In genomic region chr5:76729373-76730290, GRCh38 we compare ENCODE assay signal across 17 cellular contexts. TPM values are rescaled to one million over a fixed set of nuclear protein-coding genes. Genes with fewer than 3 reads are reported as not detected.
A peak's percentile ranks its signal among the peaks of the same experiment; 100 is the strongest.
DNase-seq lines count a peak whose midpoint lies in the region; ATAC-seq, FAIRE-seq and TF ChIP-seq lines count a peak whose summit lies in the region.
"Had no signal": no experiment of that assay in that cellular context is flagged by ENCODE, and none has a peak within 500 bp of the region (broad histone marks: within the 10 kb centered on the region; RNA-seq: fewer than 3 reads in every experiment).

No MANE protein-coding gene starts in this region.

- H3K9me3 ChIP-seq in CD8-positive, alpha-beta T cell (ENCODE audit: low read length): no peaks in the 10 kb centered on the region
- H3K9me3 ChIP-seq in GM12878 (replicated peaks; ENCODE audit: control insufficient read depth, insufficient read depth, low read length) (peaks cover 20% of the 10 kb centered on the region), sigmoid colon (peaks cover 5 to 12% (median 8%) of the 10 kb centered on the region in 4 donors)

- intact Hi-C loops in CD8-positive, alpha-beta T cell (cut with DNase I, micrococcal nuclease): loop anchor here in 1 of 2 experiments (10.0 kb wide), 1 partner anchor 405 kb away; no protein-coding TSS in a partner anchor
- intact Hi-C loops in GM12878 (cut with micrococcal nuclease; ENCODE audit: unreplicated experiment): loop anchor here (10.0 kb wide), 1 partner anchor 325 kb away; the partner anchor contains the start of gene IQGAP2
- intact Hi-C loops in sigmoid colon (cut with DNase I): no loop called here

- CTCF ChIA-PET in CD8-positive, alpha-beta T cell (lab: Charles Lee): interaction anchor here (0.7 to 2.1 kb wide), 4 partner anchors 9 to 45 kb away, joined by 3 to 10 read pairs (median 4); no protein-coding TSS in a partner anchor
- CTCF ChIA-PET in GM12878 (lab: Yijun Ruan, JAX): interaction anchor here (1.1 to 1.6 kb wide), 2 partner anchors 10 to 44 kb away, joined by 4 to 5 read pairs; no protein-coding TSS in a partner anchor

- no peak for TF ChIP-seq RAD21 in GM12878 (IDR thresholded peaks at IDR 0.05; ENCODE audit: insufficient read depth, low read depth, low read length)

- H3K4me3 Mint-ChIP-seq in CD8-positive, alpha-beta T cell: no peak overlapping the region
- peak overlapping the region; percentile 68 for H3K4me3 Mint-ChIP-seq in endothelial cell (ENCODE audit: unreplicated experiment)
- H3K4me3 Mint-ChIP-seq in natural killer cell treated with Interleukin-12 subunit alpha and Interleukin-12 subunit beta and Interleukin-15 and Interleukin-18, amount 100 ng/mL, for 72 hours: no peak overlapping the region
- H3K4me3 Mint-ChIP-seq: CD4-positive, CD25-positive, alpha-beta regulatory T cell; HFFc6 had no signal

- no TSS peak for BruUV-seq in GM12878 (replicated peaks; lab: Mats Ljungman, UMichigan)

- peaks cover 28% of the 10 kb centered on the region for H3K4me1 Mint-ChIP-seq in CD8-positive, alpha-beta T cell (ENCODE audit: low read depth)
- H3K4me1 Mint-ChIP-seq in endothelial cell (ENCODE audit: unreplicated experiment): peaks cover 11% of the 10 kb centered on the region
- peaks cover 42 to 62% of the 10 kb centered on the region in 2 donors for H3K4me1 Mint-ChIP-seq in natural killer cell treated with Interleukin-12 subunit alpha and Interleukin-12 subunit beta and Interleukin-15 and Interleukin-18, amount 100 ng/mL, for 72 hours (ENCODE audit: low read depth in 2 of 2)

- DNase-seq in CD8-positive, alpha-beta T cell: no peak
- DNase-seq in GM12878 (ENCODE audit: low read depth, low spot score) (no peak), endothelial cell (ENCODE audit: low spot score) (no peak), sigmoid colon (no peak)
- no peak for DNase-seq in natural killer cell treated with Interleukin-12 subunit alpha and Interleukin-12 subunit beta and Interleukin-15 and Interleukin-18, amount 100 ng/mL, for 72 hours (ENCODE audit: low spot score)
- no peak for DNase-seq in activated effector memory CD4-positive, alpha-beta T cell treated with anti-CD3 and anti-CD28 coated beads, Interleukin-2, amount 50 U/mL, for 16 hours
- DNase-seq: ACHN; CD4-positive, CD25-positive, alpha-beta regulatory T cell; DMS79; HFFc6 had no signal

- no peak overlapping the region for H2AFZ ChIP-seq in GM12878 (ENCODE audit: control insufficient read depth, low read depth, low read length)

- POLR2A ChIA-PET in CD8-positive, alpha-beta T cell (lab: Charles Lee): interaction anchor here (1.4 kb wide), 1 partner anchor 10 kb away, joined by 4 read pairs; no protein-coding TSS in a partner anchor
- POLR2A ChIA-PET in GM12878 (lab: Charles Lee): no interaction called here

- H3K9me3 Mint-ChIP-seq in CD8-positive, alpha-beta T cell: peaks cover 20% of the 10 kb centered on the region
- no peaks in the 10 kb centered on the region for H3K9me3 Mint-ChIP-seq in endothelial cell (ENCODE audit: unreplicated experiment)
- H3K9me3 Mint-ChIP-seq in natural killer cell treated with Interleukin-12 subunit alpha and Interleukin-12 subunit beta and Interleukin-15 and Interleukin-18, amount 100 ng/mL, for 72 hours: peaks cover 18% of the 10 kb centered on the region

- no peaks in the 10 kb centered on the region for H3K36me3 ChIP-seq in CD8-positive, alpha-beta T cell (ENCODE audit: insufficient read depth, low read length)
- H3K36me3 ChIP-seq in GM12878 (ENCODE audit: control insufficient read depth in 2 of 2, insufficient read depth in 2 of 2, low read length in 1 of 2) (no peaks in the 10 kb centered on the region), sigmoid colon (peaks cover 0 to 9% (median 0%) of the 10 kb centered on the region in 4 donors)

- no peak overlapping the region for H3K4me3 ChIP-seq in CD8-positive, alpha-beta T cell (ENCODE audit: low read depth, low read length)
- H3K4me3 ChIP-seq in GM12878: no peak overlapping the region
- no peak overlapping the region for H3K4me3 ChIP-seq in sigmoid colon
- H3K4me3 ChIP-seq: BLaER1 treated with 17β-estradiol and CSF1 and Interleukin-3, amounts not matched to agents 10 nM and 100 nM; HAP-1 had no signal

- TF ChIP-seq EP300 in GM12878 (IDR thresholded peaks at IDR 0.05; ENCODE audit: borderline replicate concordance in 1 of 2, control insufficient read depth in 1 of 2, low read depth in 2 of 2, low read length in 2 of 2) (no peak), sigmoid colon (IDR thresholded peaks at IDR 0.05) (no peak)

- in situ Hi-C loops in GM12878 (cut with MboI): no loop called here

- H3K4me2 ChIP-seq in GM12878 (ENCODE audit: control insufficient read depth, insufficient read depth): no peak overlapping the region
- H3K4me2 ChIP-seq: BLaER1 treated with 17β-estradiol and CSF1 and Interleukin-3, amounts not matched to agents 10 nM and 100 nM had no signal

- H3K27ac Mint-ChIP-seq in CD8-positive, alpha-beta T cell: peak overlapping the region; percentile 1
- H3K27ac Mint-ChIP-seq in endothelial cell (ENCODE audit: unreplicated experiment): no peak overlapping the region
- peak overlapping the region; percentile 46 to 85 for H3K27ac Mint-ChIP-seq in natural killer cell treated with Interleukin-12 subunit alpha and Interleukin-12 subunit beta and Interleukin-15 and Interleukin-18, amount 100 ng/mL, for 72 hours
- H3K27ac Mint-ChIP-seq: HFFc6 had no signal

- WGBS in GM12878 (ENCODE audit: insufficient coverage, insufficient replicate concordance, low lambda C conversion rate, missing lambda C conversion rate): 83% methylated on average over 5 of the region's 5 CpGs
- 46 to 77% methylated on average over 5 of the region's 5 CpGs for WGBS in sigmoid colon, 2 donors

- SMC1A ChIA-PET in GM12878 (lab: Charles Lee; ENCODE audit: uncharacterized antibody, unreplicated experiment): interaction anchor here (1.7 to 1.9 kb wide), 3 partner anchors 8 to 15 kb away, joined by 5 to 6 read pairs (median 5); no protein-coding TSS in a partner anchor

- no peak for TF ChIP-seq CTCF in CD8-positive, alpha-beta T cell (IDR thresholded peaks at IDR 0.05)
- TF ChIP-seq CTCF in GM12878 (IDR thresholded peaks at IDR 0.05 in 2 of 3, conservative IDR thresholded peaks at IDR 0.05 in 1 of 3; ENCODE audit: control insufficient read depth in 2 of 3, extremely low read depth in 1 of 3, insufficient read depth in 1 of 3, low read depth in 3 of 3, low read length in 3 of 3): no peak
- TF ChIP-seq CTCF in endothelial cell (IDR thresholded peaks at IDR 0.05; ENCODE audit: unreplicated experiment): no peak
- no peak for TF ChIP-seq CTCF in sigmoid colon (IDR thresholded peaks at IDR 0.05)

- H3K27me3 ChIP-seq in CD8-positive, alpha-beta T cell (ENCODE audit: insufficient read depth, low read length): no peaks in the 10 kb centered on the region
- H3K27me3 ChIP-seq in GM12878 (replicated peaks in 1 of 2; ENCODE audit: control insufficient read depth in 2 of 2, insufficient read depth in 2 of 2, low read length in 1 of 2): no peaks in the 10 kb centered on the region
- no peaks in the 10 kb centered on the region for H3K27me3 ChIP-seq in sigmoid colon
- H3K27me3 ChIP-seq: BLaER1 treated with 17β-estradiol and CSF1 and Interleukin-3, amounts not matched to agents 10 nM and 100 nM had no signal

- no peak for ATAC-seq in CD8-positive, alpha-beta T cell
- no peak for ATAC-seq in GM12878
- no peak for ATAC-seq in natural killer cell treated with Interleukin-12 subunit alpha and Interleukin-12 subunit beta and Interleukin-15 and Interleukin-18, amount 100 ng/mL, for 72 hours
- no peak for ATAC-seq in HG03432 (IDR thresholded peaks at IDR 0.05; ENCODE audit: unreplicated experiment)
- ATAC-seq: HepG2 had no signal

- H3K79me2 ChIP-seq in GM12878 (ENCODE audit: control insufficient read depth, insufficient read depth, low read length): no peaks in the 10 kb centered on the region

- H3K27ac ChIP-seq in CD8-positive, alpha-beta T cell (ENCODE audit: low read depth, low read length): no peak overlapping the region
- H3K27ac ChIP-seq in GM12878 (ENCODE audit: control insufficient read depth, insufficient read depth) (no peak overlapping the region), sigmoid colon (no peak overlapping the region)
- H3K27ac ChIP-seq: BLaER1 treated with 17β-estradiol and CSF1 and Interleukin-3, amounts not matched to agents 10 nM and 100 nM had no signal

- FAIRE-seq in GM12878 (lab: Jason Lieb, UNC): no peak
- FAIRE-seq: GM12891, H1, HepG2, HTR-8/SVneo had no signal

- H3K4me1 ChIP-seq in CD8-positive, alpha-beta T cell (ENCODE audit: insufficient read depth, low read length): no peaks in the 10 kb centered on the region
- H3K4me1 ChIP-seq in GM12878 (ENCODE audit: control insufficient read depth, insufficient read depth, low read length): peaks cover 15% of the 10 kb centered on the region
- no peaks in the 10 kb centered on the region for H3K4me1 ChIP-seq in sigmoid colon
- H3K4me1 ChIP-seq: BLaER1 treated with 17β-estradiol and CSF1 and Interleukin-3, amounts not matched to agents 10 nM and 100 nM; HAP-1 had no signal

- H4K20me1 ChIP-seq in GM12878 (ENCODE audit: control insufficient read depth, insufficient read depth): no peaks in the 10 kb centered on the region
- H4K20me1 ChIP-seq: BLaER1 treated with 17β-estradiol and CSF1 and Interleukin-3, amounts not matched to agents 10 nM and 100 nM had no signal

- H3K36me3 Mint-ChIP-seq in CD8-positive, alpha-beta T cell: peaks cover 8% of the 10 kb centered on the region
- H3K36me3 Mint-ChIP-seq in endothelial cell (ENCODE audit: low read depth, unreplicated experiment): peaks cover 60% of the 10 kb centered on the region
- H3K36me3 Mint-ChIP-seq in natural killer cell treated with Interleukin-12 subunit alpha and Interleukin-12 subunit beta and Interleukin-15 and Interleukin-18, amount 100 ng/mL, for 72 hours: peaks cover 34% of the 10 kb centered on the region

- H3K9ac ChIP-seq in GM12878 (ENCODE audit: control insufficient read depth, insufficient read depth, low read length): no peak overlapping the region
- H3K9ac ChIP-seq: BLaER1 treated with 17β-estradiol and CSF1 and Interleukin-3, amounts not matched to agents 10 nM and 100 nM had no signal

- H3K27me3 Mint-ChIP-seq in CD8-positive, alpha-beta T cell (ENCODE audit: low read depth): no peaks in the 10 kb centered on the region
- H3K27me3 Mint-ChIP-seq in endothelial cell (ENCODE audit: unreplicated experiment): peaks cover 5% of the 10 kb centered on the region
- H3K27me3 Mint-ChIP-seq in natural killer cell treated with Interleukin-12 subunit alpha and Interleukin-12 subunit beta and Interleukin-15 and Interleukin-18, amount 100 ng/mL, for 72 hours: no peaks in the 10 kb centered on the region
- H3K27me3 Mint-ChIP-seq: CD4-positive, CD25-positive, alpha-beta regulatory T cell had no signal

- RAD21 ChIA-PET in GM12878 (lab: Charles Lee; ENCODE audit: unreplicated experiment): no interaction called here

- TF ChIP-seq POLR2A in GM12878 (IDR thresholded peaks at IDR 0.05; ENCODE audit: low read depth, low read length) (no peak), sigmoid colon (IDR thresholded peaks at IDR 0.05) (no peak)

RNA-seq across cellular contexts. Expression of gene F2R, which starts 13.7 kb away (rescaled TPM):
- 10 to 100 TPM; 10.7 to 12.7 TPM for total RNA-seq in CD8-positive, alpha-beta T cell
- 103 and 104 TPM in 2 replicates for total RNA-seq in GM12878 (2013; cell fraction: nucleolus; rRNA removed)
- 5.8 and 7.2 TPM in 2 replicates for total RNA-seq in GM12878 (2014; rRNA removed)
- 6.0 and 6.4 TPM in 2 replicates for total RNA-seq in GM12878 (2014; rRNA removed; fragmentation: Illumina TruSeq; extraction: Trizol)
- total RNA-seq in GM12878 (2021): 7.3 and 7.4 TPM in 2 replicates
- polyA plus RNA-seq in GM12878 (2011; ENCODE audit: low read depth): 1.9 TPM
- polyA plus RNA-seq in GM12878 (2011; rRNA removed): 74.6 and 75.4 TPM in 2 replicates
- polyA plus RNA-seq in GM12878 (2011; cell fraction: cytosol; rRNA removed): 78.9 and 79.2 TPM in 2 replicates
- 21.8 and 24.3 TPM in 2 replicates for polyA plus RNA-seq in GM12878 (2011; cell fraction: nucleus; rRNA removed)
- polyA plus RNA-seq in GM12878 (2012): 2.6 and 3.3 TPM in 2 replicates
- 8.9 and 9.2 TPM in 2 replicates for polyA plus RNA-seq in GM12878 (2014; fragmentation: Illumina TruSeq; extraction: Trizol)
- polyA plus RNA-seq in GM12878 (2014; fragmentation: Nextera tagmentation; extraction: Ambion mirVana): 1 to 10 TPM; 1.8 to 2.4 TPM
- 7.4 and 8.8 TPM in 2 replicates for polyA plus RNA-seq in GM12878 (2014; rRNA removed)
- 10 to 100 TPM; 25.4 to 26.2 TPM for polyA plus RNA-seq in GM12878 (2016; fragmentation: Nextera tagmentation; extraction: Ambion mirVana)
- 78.2 and 81.0 TPM in 2 replicates for polyA minus RNA-seq in GM12878 (2011; rRNA and poly(A)+ RNA removed)
- polyA minus RNA-seq in GM12878 (2011; cell fraction: cytosol; rRNA and poly(A)+ RNA removed): 20.8 and 24.8 TPM in 2 replicates
- 17.5 and 27.1 TPM in 2 replicates for polyA minus RNA-seq in GM12878 (2011; cell fraction: nucleus; rRNA and poly(A)+ RNA removed)
- total RNA-seq in endothelial cell (ENCODE audit: unreplicated experiment): 342 TPM
- total RNA-seq in natural killer cell treated with Interleukin-12 subunit alpha and Interleukin-12 subunit beta and Interleukin-15 and Interleukin-18, amount 100 ng/mL, for 72 hours: 10 to 100 TPM in 1 of 2 donors, 1 to 10 TPM in 1; 8.1 to 23.7 TPM
- total RNA-seq in sigmoid colon: 10 to 100 TPM in 1 of 4 donors, 1 to 10 TPM in 3; 5.4 to 10.7 (median 9.4) TPM
- 1 to 10 TPM in 2 of 3 donors, under 1 TPM in 1; 0.60 to 5.8 (median 1.4) TPM for polyA plus RNA-seq in sigmoid colon
